8 cellular contexts compared by ENCODE assay signal in genomic region chr16:27202923-27203428, GRCh38. TPM values are rescaled to one million over a fixed set of nuclear protein-coding genes. Genes with fewer than 3 reads are reported as not detected.
DNase-seq lines count a peak whose midpoint lies in the region; ATAC-seq, FAIRE-seq and TF ChIP-seq lines count a peak whose summit lies in the region.

No MANE protein-coding gene starts in this region.

- CTCF ChIA-PET in CD4-positive, alpha-beta T cell (lab: Charles Lee): interaction anchor here (1.2 to 3.9 kb wide), 6 partner anchors 22 to 165 kb away, joined by 3 to 22 read pairs (median 9); no protein-coding TSS in a partner anchor
- CTCF ChIA-PET in PC-3 (lab: Charles Lee): interaction anchor here (0.6 to 1.0 kb wide), 3 partner anchors 24 to 164 kb away, joined by 3 to 9 read pairs (median 3); no protein-coding TSS in a partner anchor
- CTCF ChIA-PET in endothelial cell of umbilical vein (lab: Charles Lee): interaction anchor here (0.8 to 2.2 kb wide), 6 partner anchors 9 to 252 kb away, joined by 3 to 20 read pairs (median 8); no protein-coding TSS in a partner anchor

- peak overlapping the region; percentile 96 for H3K27ac Mint-ChIP-seq in CD4-positive, alpha-beta T cell

- no peaks in the 10 kb centered on the region for H3K9me1 ChIP-seq in endothelial cell of umbilical vein (replicated peaks; ENCODE audit: control insufficient read depth, extremely low read depth, insufficient read depth, low read length)

- no peak for TF ChIP-seq CTCF in CD4-positive, alpha-beta T cell (IDR thresholded peaks at IDR 0.05)
- TF ChIP-seq CTCF in PC-3 (conservative IDR thresholded peaks at IDR 0.05; ENCODE audit: low read depth, low read length): no peak
- TF ChIP-seq CTCF in endothelial cell of umbilical vein (IDR thresholded peaks at IDR 0.05; ENCODE audit: extremely low read depth in 1 of 2, insufficient read depth in 1 of 2, low read depth in 1 of 2, low read length in 2 of 2): no peak
- no peak for TF ChIP-seq CTCF in osteoblast (IDR thresholded peaks at IDR 0.05; ENCODE audit: extremely low read depth, low read depth, low read length)

- peak overlapping the region; percentile 97 for H3K4me3 Mint-ChIP-seq in CD4-positive, alpha-beta T cell

- intact Hi-C loops in CD4-positive, alpha-beta T cell (cut with DNase I, micrococcal nuclease): loop anchor here (1.0 to 2.0 kb wide), 4 partner anchors 24 to 164 kb away; no protein-coding TSS in a partner anchor
- intact Hi-C loops in PC-3 (cut with micrococcal nuclease): loop anchor here (5.0 kb wide), 1 partner anchor 46 kb away; no protein-coding TSS in a partner anchor
- intact Hi-C loops in endothelial cell of umbilical vein (cut with micrococcal nuclease): loop anchor here (1.0 kb wide), 3 partner anchors 24 to 164 kb away; no protein-coding TSS in a partner anchor

- H3K4me1 Mint-ChIP-seq in CD4-positive, alpha-beta T cell (ENCODE audit: low read depth): peaks cover 67% of the 10 kb centered on the region

- H3K79me2 ChIP-seq in PC-3 (ENCODE audit: low read length): peaks cover 8% of the 10 kb centered on the region; the same call in 1 of the 2 replicates
- no peaks in the 10 kb centered on the region for H3K79me2 ChIP-seq in endothelial cell of umbilical vein (ENCODE audit: control insufficient read depth, insufficient read depth, low read length)
- H3K79me2 ChIP-seq in osteoblast (ENCODE audit: insufficient read depth, low read length): peaks cover 10% of the 10 kb centered on the region

- H2AFZ ChIP-seq in PC-3 (ENCODE audit: low read length) (peak overlapping the region; percentile 95; the same call in 1 of the 2 replicates), endothelial cell of umbilical vein (ENCODE audit: low read depth, low read length) (peak overlapping the region; percentile 68), osteoblast (ENCODE audit: low read length) (peak overlapping the region; percentile 100)

- H3K4me1 ChIP-seq in PC-3 (ENCODE audit: insufficient read depth, low read length) (peaks cover 5% of the 10 kb centered on the region; the same call in 1 of the 2 replicates), endothelial cell of umbilical vein (ENCODE audit: control insufficient read depth, extremely low read depth, insufficient read depth, low read length) (peaks cover 10% of the 10 kb centered on the region), osteoblast (ENCODE audit: insufficient read depth, low read length) (peaks cover 13% of the 10 kb centered on the region)

- no peaks in the 10 kb centered on the region for H3K9me2 ChIP-seq in PC-3 (replicated peaks; ENCODE audit: low read length)

- peak overlapping the region; percentile 97 for H3K27ac ChIP-seq in CD4-positive, alpha-beta T cell (ENCODE audit: low read depth, low read length)
- H3K27ac ChIP-seq in PC-3 (ENCODE audit: low read length) (peak overlapping the region; percentile 86; the same call in 1 of the 2 replicates), endothelial cell of umbilical vein (ENCODE audit: insufficient read depth, low read depth, low read length) (peak overlapping the region; percentile 78), osteoblast (ENCODE audit: low read depth, low read length) (peak overlapping the region; percentile 100)

- H3K27me3 Mint-ChIP-seq in CD4-positive, alpha-beta T cell: no peaks in the 10 kb centered on the region

- no peaks in the 10 kb centered on the region for H3K9me3 Mint-ChIP-seq in CD4-positive, alpha-beta T cell

- ATAC-seq in CD4-positive, alpha-beta T cell (ENCODE audit: poor library complexity): no peak
- ATAC-seq in PC-3 (no peak), GM19351 (IDR thresholded peaks at IDR 0.05; ENCODE audit: unreplicated experiment) (no peak)

- POLR2A ChIA-PET in CD4-positive, alpha-beta T cell (lab: Charles Lee): interaction anchor here (0.5 to 3.6 kb wide), 30 partner anchors 7 to 262 kb away, joined by 3 to 110 read pairs (median 6); partner anchors contain the start of gene IL21R
- POLR2A ChIA-PET in PC-3 (lab: Charles Lee; ENCODE audit: unreplicated experiment) (interaction anchor here (1.0 kb wide), 1 partner anchor 347 kb away, joined by 3 read pairs; the partner anchor contains the start of genes GTF3C1 and KATNIP), endothelial cell of umbilical vein (lab: Charles Lee) (interaction anchor here (1.0 to 1.6 kb wide), 4 partner anchors 24 to 165 kb away, joined by 3 to 6 read pairs (median 5); no protein-coding TSS in a partner anchor)

- peak overlapping the region; percentile 84 for H3K4me2 ChIP-seq in PC-3 (ENCODE audit: low read length)
- peak overlapping the region; percentile 68 for H3K4me2 ChIP-seq in endothelial cell of umbilical vein (ENCODE audit: insufficient read depth, low read length)
- H3K4me2 ChIP-seq in osteoblast (ENCODE audit: insufficient read depth, low read length): peak overlapping the region; percentile 96

- no peaks in the 10 kb centered on the region for H3F3A ChIP-seq in PC-3 (ENCODE audit: low read length, unreplicated experiment)

- H3K9ac ChIP-seq in PC-3 (ENCODE audit: low read length): peak overlapping the region; percentile 94
- peak overlapping the region; percentile 85 for H3K9ac ChIP-seq in endothelial cell of umbilical vein (replicated peaks; ENCODE audit: extremely low read depth, insufficient read depth, low read length)

- H3K9me3 ChIP-seq in CD4-positive, alpha-beta T cell (ENCODE audit: control insufficient read depth, low read length): no peaks in the 10 kb centered on the region
- H3K9me3 ChIP-seq in PC-3 (ENCODE audit: low read length): no peaks in the 10 kb centered on the region
- no peaks in the 10 kb centered on the region for H3K9me3 ChIP-seq in endothelial cell of umbilical vein (replicated peaks; ENCODE audit: control insufficient read depth, insufficient read depth, low read length)
- no peaks in the 10 kb centered on the region for H3K9me3 ChIP-seq in osteoblast (ENCODE audit: low read depth, low read length)

- DNase-seq in CD4-positive, alpha-beta T cell: no peak
- no peak for DNase-seq in PC-3
- DNase-seq in endothelial cell of umbilical vein (ENCODE audit: low read depth, low spot score): no peak
- no peak for DNase-seq in osteoblast (ENCODE audit: insufficient read length, low spot score, missing footprints)
- DNase-seq in iPS-NIHi7 (ENCODE audit: extremely low spot score): no peak
- no peak for DNase-seq in NOMO-1 treated with DMSO at 0.1 percent for 48 hours (lab: John Stamatoyannopoulos, UW; ENCODE audit: unreplicated experiment)
- no peak for DNase-seq in activated CD8-positive, alpha-beta memory T cell treated with anti-CD3 and anti-CD28 coated beads, Interleukin-2, amount 50 U/mL, for 48 hours

- H3K4me3 ChIP-seq in PC-3 (ENCODE audit: low read length) (peak overlapping the region; percentile 77), endothelial cell of umbilical vein (replicated peaks in 1 of 3; ENCODE audit: insufficient read depth in 1 of 3, low read depth in 1 of 3, low read length in 3 of 3) (peak overlapping the region in 2 of 3 experiments; percentile 56 to 78), osteoblast (ENCODE audit: insufficient read depth, low read length) (peak overlapping the region; percentile 99)

- dilution Hi-C loops in endothelial cell of umbilical vein (cut with MboI; ENCODE audit: extremely low pct_ligation_motif_present, low sequenced_read_pairs): no loop called here

- BruUV-seq in PC-3 (replicated peaks; lab: Mats Ljungman, UMichigan) (TSS peak; percentile 93), endothelial cell of umbilical vein (replicated peaks; lab: Mats Ljungman, UMichigan) (TSS peak; percentile 93)

- no peaks in the 10 kb centered on the region for H4K20me1 ChIP-seq in PC-3 (ENCODE audit: low read length)
- H4K20me1 ChIP-seq in endothelial cell of umbilical vein (replicated peaks; ENCODE audit: control insufficient read depth, extremely low read depth, insufficient read depth, low read length): no peaks in the 10 kb centered on the region
- H4K20me1 ChIP-seq in osteoblast (ENCODE audit: insufficient read depth, low read length): no peaks in the 10 kb centered on the region

- no peaks in the 10 kb centered on the region for H3K27me3 ChIP-seq in CD4-positive, alpha-beta T cell (ENCODE audit: control insufficient read depth, insufficient read depth, low read length)
- no peaks in the 10 kb centered on the region for H3K27me3 ChIP-seq in PC-3 (ENCODE audit: low read length)
- H3K27me3 ChIP-seq in endothelial cell of umbilical vein (ENCODE audit: control insufficient read depth in 2 of 2, insufficient read depth in 2 of 2, low read length in 2 of 2): peaks cover 5 to 6% of the 10 kb centered on the region in 2 experiments
- no peaks in the 10 kb centered on the region for H3K27me3 ChIP-seq in osteoblast (ENCODE audit: insufficient read depth, low read length)

- no peak for FAIRE-seq in endothelial cell of umbilical vein (lab: Jason Lieb, UNC)

- no peak for TF ChIP-seq POLR2A in endothelial cell of umbilical vein (IDR thresholded peaks at IDR 0.05; ENCODE audit: low read depth, low read length)

- H3K36me3 ChIP-seq in PC-3 (ENCODE audit: low read depth, low read length) (no peaks in the 10 kb centered on the region), endothelial cell of umbilical vein (ENCODE audit: control insufficient read depth in 2 of 2, extremely low read depth in 1 of 2, insufficient read depth in 2 of 2, low read length in 2 of 2) (no peaks in the 10 kb centered on the region), osteoblast (ENCODE audit: insufficient read depth, low read length) (no peaks in the 10 kb centered on the region)

- H3K36me3 Mint-ChIP-seq in CD4-positive, alpha-beta T cell (ENCODE audit: low read depth): peaks cover 15% of the 10 kb centered on the region

TF ChIP-seq in endothelial cell of umbilical vein, 7 proteins besides CTCF, POLR2A, EP300 and RAD21 (continues in another document):
- no peak for TF ChIP-seq MAX (IDR thresholded peaks at IDR 0.05; ENCODE audit: insufficient read depth, insufficient read length)
- no peak for TF ChIP-seq FOS (IDR thresholded peaks at IDR 0.05; ENCODE audit: borderline replicate concordance, insufficient read depth, low read length)
- no peak for TF ChIP-seq GATA2 (IDR thresholded peaks at IDR 0.05; ENCODE audit: insufficient read depth, insufficient read length, low read depth, low read length)
- TF ChIP-seq JUN (IDR thresholded peaks at IDR 0.05; ENCODE audit: borderline replicate concordance, insufficient read depth, insufficient read length, low read depth): no peak

RNA-seq across cellular contexts. Expression of gene KDM8, which starts 0.3 kb away (rescaled TPM):
- 10 to 100 TPM; 15.1 to 17.3 TPM for total RNA-seq in CD4-positive, alpha-beta T cell
- total RNA-seq in PC-3 (2014; rRNA removed): 5.0 and 7.8 TPM in 2 replicates
- 8.4 and 8.9 TPM in 2 replicates for total RNA-seq in endothelial cell of umbilical vein
- polyA plus RNA-seq in endothelial cell of umbilical vein: 5.1 TPM in 2 replicates
- 4.0 and 4.6 TPM in 2 replicates for polyA plus RNA-seq in endothelial cell of umbilical vein (2011; cell fraction: cytosol; rRNA removed)
- 14.0 and 15.0 TPM in 2 replicates for polyA plus RNA-seq in endothelial cell of umbilical vein (2011; cell fraction: nucleus; rRNA removed)
- 2.7 and 4.2 TPM in 2 replicates for polyA plus RNA-seq in endothelial cell of umbilical vein (2012)
- 6.4 and 24.7 TPM in 2 replicates for polyA minus RNA-seq in endothelial cell of umbilical vein
- polyA minus RNA-seq in endothelial cell of umbilical vein (2011; cell fraction: cytosol; rRNA and poly(A)+ RNA removed): 2.8 TPM
- polyA minus RNA-seq in endothelial cell of umbilical vein (2011; cell fraction: nucleus; rRNA and poly(A)+ RNA removed): 12.1 and 13.0 TPM in 2 replicates
- total RNA-seq in osteoblast: 2.9 and 6.2 TPM in 2 replicates
